ENCODE assay signal across 1 cellular context in genomic region chrX:105190252-105190853, GRCh38.
TF ChIP-seq lines count a peak whose summit lies in the region.

No MANE protein-coding gene starts in this region.

TF ChIP-seq in H1, 55 proteins besides CTCF, POLR2A, EP300 and RAD21 (continued from another document):
- TF ChIP-seq CHD7 (IDR thresholded peaks at IDR 0.05; ENCODE audit: insufficient replicate concordance, low read length) (no peak), SIX5 (IDR thresholded peaks at IDR 0.05; ENCODE audit: low read depth, low read length) (no peak), GTF2F1 (IDR thresholded peaks at IDR 0.05; ENCODE audit: borderline replicate concordance, low read depth, low read length) (no peak), TAF1 (IDR thresholded peaks at IDR 0.05; ENCODE audit: low read depth, low read length) (no peak), NRF1 (IDR thresholded peaks at IDR 0.05; ENCODE audit: low read depth, low read length) (no peak), CBX5 (IDR thresholded peaks at IDR 0.05; ENCODE audit: low read depth, low read length) (no peak), HDAC6 (IDR thresholded peaks at IDR 0.05; ENCODE audit: low read depth, low read length) (no peak), SUZ12 (IDR thresholded peaks at IDR 0.05; ENCODE audit: low read length) (no peak), SP1 (IDR thresholded peaks at IDR 0.05; ENCODE audit: low read depth, low read length) (no peak), USF2 (IDR thresholded peaks at IDR 0.05; ENCODE audit: low read length) (no peak), BACH1 (IDR thresholded peaks at IDR 0.05; ENCODE audit: low read length) (no peak), RXRA (IDR thresholded peaks at IDR 0.05; ENCODE audit: insufficient read depth, low read depth, low read length) (no peak)
